In genomic region chr1:84442256-84442655, GRCh38 we compare ENCODE assay signal across 8 cellular contexts. TPM values are rescaled to one million over a fixed set of nuclear protein-coding genes. Genes with fewer than 3 reads are reported as not detected.
DNase-seq lines count a peak whose midpoint lies in the region; ATAC-seq and TF ChIP-seq lines count a peak whose summit lies in the region.

No MANE protein-coding gene starts in this region.

- TF ChIP-seq CTCF in Peyer's patch (IDR thresholded peaks at IDR 0.05): peak; percentile 38 to 85 (median 63)

- peaks cover 0 to 6% (median 0%) of the 10 kb centered on the region in 4 donors for H3K4me1 ChIP-seq in Peyer's patch

- H3K36me3 ChIP-seq in Peyer's patch (no peaks in the 10 kb centered on the region), MG63 (no peaks in the 10 kb centered on the region)

- ATAC-seq in GM19455 (IDR thresholded peaks at IDR 0.05; ENCODE audit: unreplicated experiment): peak; percentile 99
- ATAC-seq in HG03457 (IDR thresholded peaks at IDR 0.05; ENCODE audit: unreplicated experiment): peak; percentile 93

- H3K27ac ChIP-seq in Peyer's patch: no peak overlapping the region

- no peak overlapping the region for H3K4me3 ChIP-seq in Peyer's patch
- H3K4me3 ChIP-seq in MG63: no peak overlapping the region

- no peaks in the 10 kb centered on the region for H3K27me3 ChIP-seq in Peyer's patch
- H3K27me3 ChIP-seq in MG63: no peaks in the 10 kb centered on the region

- DNase-seq in GDM1 (lab: John Stamatoyannopoulos, UW) (peak; percentile 67), Peyer's patch (no peak), dedifferentiated amniotic fluid mesenchymal stem cell (ENCODE audit: extremely low spot score) (peak; percentile 88), midbrain (lab: John Stamatoyannopoulos, UW) (peak; percentile 16), MG63 (no peak)
- DNase-seq in NK-92 treated with Interleukin-12 subunit alpha and Interleukin-12 subunit beta, amount 100 ng/mL, for 24 hours (lab: John Stamatoyannopoulos, UW): no peak

- no peak for TF ChIP-seq POLR2A in Peyer's patch (IDR thresholded peaks at IDR 0.05)

- H3K9me3 ChIP-seq in Peyer's patch (no peaks in the 10 kb centered on the region), MG63 (no peaks in the 10 kb centered on the region)

RNA-seq across cellular contexts. Expression of gene RPF1, which starts 36.8 kb away (rescaled TPM):
- 10 to 100 TPM; 12.1 to 37.1 (median 18.4) TPM for total RNA-seq in Peyer's patch
- total RNA-seq in MG63 (2014; rRNA removed; shearing (Covaris generic); ENCODE audit: low replicate concordance): 55.3 and 61.7 TPM in 2 replicates

RNA-seq across cellular contexts. Expression of gene DNASE2B, which starts 44.0 kb away (rescaled TPM):
- total RNA-seq in Peyer's patch: not detected
- total RNA-seq in MG63 (2014; rRNA removed; shearing (Covaris generic); ENCODE audit: low replicate concordance): not detected in 2 replicates

Comparison
In these comparisons a context has a peak if more than half of its experiments do, and no peak if none do; other contexts are left out.
1. DNase-seq: peak in GDM1 (single experiment), dedifferentiated amniotic fluid mesenchymal stem cell (single experiment) and midbrain (single experiment); none in Peyer's patch (0 of 3), NK-92 treated with Interleukin-12 subunit alpha and Interleukin-12 subunit beta, amount 100 ng/mL, for 24 hours (single experiment) and MG63 (single experiment).